ENCODE assay signal across 1 cellular context in the genomic region with DNA sequence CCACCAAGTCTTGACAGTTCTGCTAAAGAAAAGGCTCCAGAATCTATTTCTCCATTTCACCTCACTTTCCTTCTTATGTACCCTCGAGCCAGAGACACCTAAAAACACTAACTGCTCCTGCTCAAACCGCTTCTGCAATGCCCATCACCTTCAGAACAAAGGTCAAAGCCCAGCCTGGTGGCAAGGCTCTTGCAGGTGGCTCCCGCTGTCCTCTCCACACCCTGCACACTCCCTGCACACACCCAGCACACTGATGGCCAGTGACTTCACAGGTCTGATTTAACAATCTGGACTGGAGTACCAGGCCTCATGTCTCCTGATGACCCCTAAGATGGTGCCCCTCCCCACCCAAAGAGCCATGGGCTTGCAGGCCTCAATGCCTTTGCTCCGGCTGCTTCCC.
TF ChIP-seq lines count a peak whose summit lies in the region.

No MANE protein-coding gene starts in this region.

TF ChIP-seq in H1, 55 proteins besides CTCF, POLR2A, EP300 and RAD21:
- TF ChIP-seq YY1 (IDR thresholded peaks at IDR 0.05; ENCODE audit: low read depth, low read length): no peak
- TF ChIP-seq SUZ12 (IDR thresholded peaks at IDR 0.05; ENCODE audit: low read length): no peak
- no peak for TF ChIP-seq TEAD4 (IDR thresholded peaks at IDR 0.05; ENCODE audit: low read depth, low read length)
- TF ChIP-seq, protein P1, sequence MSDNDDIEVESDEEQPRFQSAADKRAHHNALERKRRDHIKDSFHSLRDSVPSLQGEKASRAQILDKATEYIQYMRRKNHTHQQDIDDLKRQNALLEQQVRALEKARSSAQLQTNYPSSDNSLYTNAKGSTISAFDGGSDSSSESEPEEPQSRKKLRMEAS (IDR thresholded peaks at IDR 0.05): no peak
- no peak for TF ChIP-seq JUN (IDR thresholded peaks at IDR 0.05; ENCODE audit: low read depth, low read length)
- TF ChIP-seq POLR2AphosphoS5 (IDR thresholded peaks at IDR 0.05; ENCODE audit: low read depth, low read length): no peak
- no peak for TF ChIP-seq GABPA (IDR thresholded peaks at IDR 0.05; ENCODE audit: borderline replicate concordance, insufficient read depth, low read length)
- no peak for TF ChIP-seq TAF1 (IDR thresholded peaks at IDR 0.05; ENCODE audit: low read depth, low read length)
- TF ChIP-seq TCF12 (IDR thresholded peaks at IDR 0.05; ENCODE audit: low read depth, low read length): no peak
- TF ChIP-seq, protein P2, sequence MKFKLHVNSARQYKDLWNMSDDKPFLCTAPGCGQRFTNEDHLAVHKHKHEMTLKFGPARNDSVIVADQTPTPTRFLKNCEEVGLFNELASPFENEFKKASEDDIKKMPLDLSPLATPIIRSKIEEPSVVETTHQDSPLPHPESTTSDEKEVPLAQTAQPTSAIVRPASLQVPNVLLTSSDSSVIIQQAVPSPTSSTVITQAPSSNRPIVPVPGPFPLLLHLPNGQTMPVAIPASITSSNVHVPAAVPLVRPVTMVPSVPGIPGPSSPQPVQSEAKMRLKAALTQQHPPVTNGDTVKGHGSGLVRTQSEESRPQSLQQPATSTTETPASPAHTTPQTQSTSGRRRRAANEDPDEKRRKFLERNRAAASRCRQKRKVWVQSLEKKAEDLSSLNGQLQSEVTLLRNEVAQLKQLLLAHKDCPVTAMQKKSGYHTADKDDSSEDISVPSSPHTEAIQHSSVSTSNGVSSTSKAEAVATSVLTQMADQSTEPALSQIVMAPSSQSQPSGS (IDR thresholded peaks at IDR 0.05; ENCODE audit: low read length): no peak
- TF ChIP-seq KDM1A (IDR thresholded peaks at IDR 0.05; ENCODE audit: borderline replicate concordance, low read length): no peak
- TF ChIP-seq RBBP5 (IDR thresholded peaks at IDR 0.05; ENCODE audit: borderline replicate concordance, low read depth, low read length): no peak
- TF ChIP-seq FOSL1 (IDR thresholded peaks at IDR 0.05; ENCODE audit: insufficient read depth, low read depth, low read length): no peak
- no peak for TF ChIP-seq HDAC6 (IDR thresholded peaks at IDR 0.05; ENCODE audit: low read depth, low read length)
- no peak for TF ChIP-seq CHD2 (IDR thresholded peaks at IDR 0.05; ENCODE audit: low read length)
- no peak for TF ChIP-seq EZH2 (IDR thresholded peaks at IDR 0.05; ENCODE audit: low read depth, low read length, severe bottlenecking)
- TF ChIP-seq E2F6 (IDR thresholded peaks at IDR 0.05): no peak
- no peak for TF ChIP-seq NANOG (IDR thresholded peaks at IDR 0.05; ENCODE audit: insufficient read depth, low read depth, low read length, poor library complexity, severe bottlenecking)
- no peak for TF ChIP-seq EGR1 (IDR thresholded peaks at IDR 0.05; ENCODE audit: borderline replicate concordance, low read depth, low read length)
